In the genomic region with DNA sequence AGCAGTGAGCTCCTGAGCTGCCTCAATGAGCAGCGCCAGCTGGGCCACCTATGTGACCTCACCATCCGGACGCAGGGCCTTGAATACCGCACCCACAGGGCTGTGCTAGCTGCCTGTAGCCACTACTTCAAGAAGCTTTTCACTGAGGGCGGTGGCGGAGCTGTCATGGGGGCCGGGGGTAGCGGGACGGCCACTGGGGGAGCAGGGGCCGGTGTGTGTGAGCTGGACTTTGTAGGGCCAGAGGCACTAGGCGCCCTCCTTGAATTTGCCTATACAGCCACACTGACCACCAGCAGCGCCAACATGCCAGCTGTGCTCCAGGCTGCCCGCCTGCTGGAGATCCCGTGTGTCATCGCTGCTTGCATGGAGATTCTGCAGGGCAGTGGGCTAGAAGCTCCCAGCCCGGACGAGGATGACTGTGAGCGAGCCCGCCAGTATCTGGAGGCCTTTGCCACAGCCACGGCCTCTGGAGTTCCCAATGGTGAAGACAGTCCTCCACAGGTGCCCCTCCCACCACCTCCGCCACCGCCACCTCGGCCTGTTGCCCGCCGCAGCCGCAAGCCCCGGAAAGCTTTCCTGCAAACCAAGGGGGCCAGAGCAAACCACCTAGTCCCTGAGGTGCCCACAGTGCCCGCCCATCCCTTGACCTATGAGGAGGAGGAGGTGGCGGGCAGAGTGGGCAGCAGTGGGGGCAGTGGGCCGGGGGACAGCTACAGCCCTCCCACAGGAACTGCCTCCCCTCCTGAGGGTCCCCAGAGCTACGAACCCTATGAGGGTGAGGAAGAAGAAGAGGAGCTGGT, we compare ENCODE assay signal across 2 cellular contexts.
A peak's percentile ranks its signal among the peaks of the same experiment; 100 is the strongest.
TF ChIP-seq lines count a peak whose summit lies in the region.

No MANE protein-coding gene starts in this region.

TF ChIP-seq in HEK293, 187 proteins besides CTCF, POLR2A, EP300 and RAD21:
- TF ChIP-seq ZNF174 (tag by site-specific recombination; IDR thresholded peaks at IDR 0.05) (no peak), ZNF473 (tag by site-specific recombination; IDR thresholded peaks at IDR 0.05) (no peak), SCRT2 (tag by site-specific recombination; IDR thresholded peaks at IDR 0.05) (peak; percentile 38)
- TF ChIP-seq, protein P1, sequence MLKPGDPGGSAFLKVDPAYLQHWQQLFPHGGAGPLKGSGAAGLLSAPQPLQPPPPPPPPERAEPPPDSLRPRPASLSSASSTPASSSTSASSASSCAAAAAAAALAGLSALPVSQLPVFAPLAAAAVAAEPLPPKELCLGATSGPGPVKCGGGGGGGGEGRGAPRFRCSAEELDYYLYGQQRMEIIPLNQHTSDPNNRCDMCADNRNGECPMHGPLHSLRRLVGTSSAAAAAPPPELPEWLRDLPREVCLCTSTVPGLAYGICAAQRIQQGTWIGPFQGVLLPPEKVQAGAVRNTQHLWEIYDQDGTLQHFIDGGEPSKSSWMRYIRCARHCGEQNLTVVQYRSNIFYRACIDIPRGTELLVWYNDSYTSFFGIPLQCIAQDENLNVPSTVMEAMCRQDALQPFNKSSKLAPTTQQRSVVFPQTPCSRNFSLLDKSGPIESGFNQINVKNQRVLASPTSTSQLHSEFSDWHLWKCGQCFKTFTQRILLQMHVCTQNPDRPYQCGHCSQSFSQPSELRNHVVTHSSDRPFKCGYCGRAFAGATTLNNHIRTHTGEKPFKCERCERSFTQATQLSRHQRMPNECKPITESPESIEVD (tag by site-specific recombination; IDR thresholded peaks at IDR 0.05): no peak
TF ChIP-seq in HEK293: peak in this region for 1.

TF ChIP-seq in K562, 482 proteins besides CTCF, POLR2A, EP300 and RAD21:
- TF ChIP-seq, protein P2, sequence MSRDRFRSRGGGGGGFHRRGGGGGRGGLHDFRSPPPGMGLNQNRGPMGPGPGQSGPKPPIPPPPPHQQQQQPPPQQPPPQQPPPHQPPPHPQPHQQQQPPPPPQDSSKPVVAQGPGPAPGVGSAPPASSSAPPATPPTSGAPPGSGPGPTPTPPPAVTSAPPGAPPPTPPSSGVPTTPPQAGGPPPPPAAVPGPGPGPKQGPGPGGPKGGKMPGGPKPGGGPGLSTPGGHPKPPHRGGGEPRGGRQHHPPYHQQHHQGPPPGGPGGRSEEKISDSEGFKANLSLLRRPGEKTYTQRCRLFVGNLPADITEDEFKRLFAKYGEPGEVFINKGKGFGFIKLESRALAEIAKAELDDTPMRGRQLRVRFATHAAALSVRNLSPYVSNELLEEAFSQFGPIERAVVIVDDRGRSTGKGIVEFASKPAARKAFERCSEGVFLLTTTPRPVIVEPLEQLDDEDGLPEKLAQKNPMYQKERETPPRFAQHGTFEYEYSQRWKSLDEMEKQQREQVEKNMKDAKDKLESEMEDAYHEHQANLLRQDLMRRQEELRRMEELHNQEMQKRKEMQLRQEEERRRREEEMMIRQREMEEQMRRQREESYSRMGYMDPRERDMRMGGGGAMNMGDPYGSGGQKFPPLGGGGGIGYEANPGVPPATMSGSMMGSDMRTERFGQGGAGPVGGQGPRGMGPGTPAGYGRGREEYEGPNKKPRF (IDR thresholded peaks at IDR 0.05; ENCODE audit: low read depth, low read length): no peak
- TF ChIP-seq POLR2G (IDR thresholded peaks at IDR 0.05; ENCODE audit: low read depth, low read length) (peak; percentile 44), RBFOX2 (IDR thresholded peaks at IDR 0.05; ENCODE audit: low read depth, low read length) (peak; percentile 58; the same call in 1 of the 2 replicates)
- TF ChIP-seq, protein P3, sequence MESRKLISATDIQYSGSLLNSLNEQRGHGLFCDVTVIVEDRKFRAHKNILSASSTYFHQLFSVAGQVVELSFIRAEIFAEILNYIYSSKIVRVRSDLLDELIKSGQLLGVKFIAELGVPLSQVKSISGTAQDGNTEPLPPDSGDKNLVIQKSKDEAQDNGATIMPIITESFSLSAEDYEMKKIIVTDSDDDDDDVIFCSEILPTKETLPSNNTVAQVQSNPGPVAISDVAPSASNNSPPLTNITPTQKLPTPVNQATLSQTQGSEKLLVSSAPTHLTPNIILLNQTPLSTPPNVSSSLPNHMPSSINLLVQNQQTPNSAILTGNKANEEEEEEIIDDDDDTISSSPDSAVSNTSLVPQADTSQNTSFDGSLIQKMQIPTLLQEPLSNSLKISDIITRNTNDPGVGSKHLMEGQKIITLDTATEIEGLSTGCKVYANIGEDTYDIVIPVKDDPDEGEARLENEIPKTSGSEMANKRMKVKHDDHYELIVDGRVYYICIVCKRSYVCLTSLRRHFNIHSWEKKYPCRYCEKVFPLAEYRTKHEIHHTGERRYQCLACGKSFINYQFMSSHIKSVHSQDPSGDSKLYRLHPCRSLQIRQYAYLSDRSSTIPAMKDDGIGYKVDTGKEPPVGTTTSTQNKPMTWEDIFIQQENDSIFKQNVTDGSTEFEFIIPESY (CRISPR knock-in tag; IDR thresholded peaks at IDR 0.05): peak; percentile 99
TF ChIP-seq in K562: peak in this region for 3.
